In the genomic region with DNA sequence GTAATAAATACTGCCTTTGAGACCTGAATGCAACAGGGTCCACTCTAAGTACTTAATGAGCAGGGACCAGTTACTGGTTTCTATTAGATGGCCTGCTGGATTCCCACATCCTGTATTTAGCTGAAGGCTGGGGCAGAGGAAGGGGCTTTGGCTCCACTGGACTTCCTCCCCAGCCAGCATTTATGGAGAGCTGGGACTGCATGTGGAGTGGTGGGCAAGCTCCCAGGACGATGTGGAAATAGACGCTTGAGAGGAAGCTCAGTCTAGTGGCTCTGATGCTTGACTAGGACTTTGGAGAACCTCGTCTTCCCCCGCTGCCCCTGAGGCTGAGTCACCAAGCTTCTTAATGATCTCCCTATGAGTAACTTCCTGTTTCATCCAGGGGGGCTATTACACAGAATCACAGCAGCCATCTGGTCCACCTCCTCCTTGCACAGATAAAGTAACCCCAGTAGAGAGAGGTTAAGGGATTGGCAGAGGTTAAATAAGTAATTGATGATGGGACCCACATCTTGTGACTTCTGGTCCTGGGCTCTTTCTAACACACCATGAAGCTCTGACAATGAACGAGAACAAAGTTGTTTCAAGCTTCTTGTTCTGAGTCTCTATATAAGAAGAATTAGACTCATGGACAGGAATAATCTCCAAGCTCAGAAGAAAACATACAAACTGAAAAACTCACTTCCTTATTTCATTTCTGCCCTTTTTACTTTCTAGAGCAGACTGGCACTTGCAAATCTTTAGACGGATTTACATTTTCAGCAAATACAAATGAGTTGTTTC, we compare ENCODE assay signal across 8 cellular contexts.
DNase-seq lines count a peak whose midpoint lies in the region; ATAC-seq, FAIRE-seq and TF ChIP-seq lines count a peak whose summit lies in the region.

No MANE protein-coding gene starts in this region.

- peak; percentile 76 to 80 for ATAC-seq in activated CD4-positive, CD25-positive, alpha-beta regulatory T cell treated with anti-CD3 and anti-CD28 coated beads, Interleukin-2, amount 50 U/mL, for 24 hours
- peak; percentile 79 for ATAC-seq in GM21528 (IDR thresholded peaks at IDR 0.05; ENCODE audit: low FRiP score, unreplicated experiment)
- peak; percentile 17; the same call in 1 of the 2 replicates for ATAC-seq in WTC11
- peak; percentile 81 for ATAC-seq in Right ventricle myocardium inferior

- TF ChIP-seq CTCF in WTC11 (IDR thresholded peaks at IDR 0.05), result no peak
- TF ChIP-seq CTCF in D721Med (IDR thresholded peaks at IDR 0.05; ENCODE audit: insufficient read depth, missing control alignments), result no peak

- no peaks in the 10 kb centered on the region for H3K36me3 Mint-ChIP-seq in WTC11

- H3K27ac Mint-ChIP-seq in WTC11, result peak overlapping the region; percentile 33; the same call in 1 of the 2 replicates

- POLR2A ChIA-PET in WTC11 (lab: Charles Lee), result interaction anchor here (0.6 kb wide), 1 partner anchor 8 kb away, joined by 3 read pairs; no protein-coding TSS in a partner anchor

- peak overlapping the region in 14 of 21 experiments; percentile 8 to 78 (median 59) for H3K27ac ChIP-seq in skin epidermis

- H3K4me3 ChIP-seq in skin epidermis, result no peak overlapping the region

- H3K9me3 Mint-ChIP-seq in WTC11, result no peaks in the 10 kb centered on the region

- no peak overlapping the region for H3K4me3 Mint-ChIP-seq in WTC11

- H3K4me1 Mint-ChIP-seq in WTC11, result peaks cover 62% of the 10 kb centered on the region

- CTCF ChIA-PET in WTC11 (lab: Charles Lee), result no interaction called here

- H3K27me3 Mint-ChIP-seq in WTC11 (ENCODE audit: low read depth), result no peaks in the 10 kb centered on the region

- no peak for DNase-seq in activated CD4-positive, CD25-positive, alpha-beta regulatory T cell treated with anti-CD3 and anti-CD28 coated beads, Interleukin-2, amount 50 U/mL, for 72 hours
- DNase-seq in HS-5 (ENCODE audit: low read depth), result peak; percentile 71
- no peak for DNase-seq in WTC11 (ENCODE audit: low spot score)
- peak; percentile 88 for DNase-seq in Right ventricle myocardium inferior (ENCODE audit: missing footprints)
- no peak for DNase-seq in D721Med (ENCODE audit: insufficient read length, low spot score)

- intact Hi-C loops in Right ventricle myocardium inferior (cut with DNase I), result no loop called here

- no peak for FAIRE-seq in D721Med (lab: Jason Lieb, UNC)

TF ChIP-seq in WTC11, 78 proteins besides CTCF, POLR2A, EP300 and RAD21:
- TF ChIP-seq, protein P1, sequence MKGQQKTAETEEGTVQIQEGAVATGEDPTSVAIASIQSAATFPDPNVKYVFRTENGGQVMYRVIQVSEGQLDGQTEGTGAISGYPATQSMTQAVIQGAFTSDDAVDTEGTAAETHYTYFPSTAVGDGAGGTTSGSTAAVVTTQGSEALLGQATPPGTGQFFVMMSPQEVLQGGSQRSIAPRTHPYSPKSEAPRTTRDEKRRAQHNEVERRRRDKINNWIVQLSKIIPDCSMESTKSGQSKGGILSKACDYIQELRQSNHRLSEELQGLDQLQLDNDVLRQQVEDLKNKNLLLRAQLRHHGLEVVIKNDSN (CRISPR knock-in tag; IDR thresholded peaks at IDR 0.05), result no peak
- TF ChIP-seq, protein P2, sequence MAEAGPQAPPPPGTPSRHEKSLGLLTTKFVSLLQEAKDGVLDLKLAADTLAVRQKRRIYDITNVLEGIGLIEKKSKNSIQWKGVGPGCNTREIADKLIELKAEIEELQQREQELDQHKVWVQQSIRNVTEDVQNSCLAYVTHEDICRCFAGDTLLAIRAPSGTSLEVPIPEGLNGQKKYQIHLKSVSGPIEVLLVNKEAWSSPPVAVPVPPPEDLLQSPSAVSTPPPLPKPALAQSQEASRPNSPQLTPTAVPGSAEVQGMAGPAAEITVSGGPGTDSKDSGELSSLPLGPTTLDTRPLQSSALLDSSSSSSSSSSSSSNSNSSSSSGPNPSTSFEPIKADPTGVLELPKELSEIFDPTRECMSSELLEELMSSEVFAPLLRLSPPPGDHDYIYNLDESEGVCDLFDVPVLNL (CRISPR knock-in tag; IDR thresholded peaks at IDR 0.05; ENCODE audit: borderline replicate concordance, low read depth), result no peak
- TF ChIP-seq NR2C2 (CRISPR knock-in tag; IDR thresholded peaks at IDR 0.05) (no peak), RORB (CRISPR knock-in tag; IDR thresholded peaks at IDR 0.05) (no peak), ZNF219 (CRISPR knock-in tag; IDR thresholded peaks at IDR 0.05; ENCODE audit: borderline replicate concordance) (no peak), ZNF138 (CRISPR knock-in tag; conservative IDR thresholded peaks at IDR 0.05) (no peak), FOXK1 (CRISPR knock-in tag; IDR thresholded peaks at IDR 0.05) (no peak), EMX1 (CRISPR knock-in tag; IDR thresholded peaks at IDR 0.05) (no peak), MYBL2 (CRISPR knock-in tag; IDR thresholded peaks at IDR 0.05) (no peak), ATF1 (CRISPR knock-in tag; IDR thresholded peaks at IDR 0.05) (no peak), TP53 (CRISPR knock-in tag; IDR thresholded peaks at IDR 0.05) (no peak), CREM (CRISPR knock-in tag; IDR thresholded peaks at IDR 0.05) (no peak), ZBTB21 (CRISPR knock-in tag; IDR thresholded peaks at IDR 0.05; ENCODE audit: borderline replicate concordance) (no peak)
- TF ChIP-seq, protein P3, sequence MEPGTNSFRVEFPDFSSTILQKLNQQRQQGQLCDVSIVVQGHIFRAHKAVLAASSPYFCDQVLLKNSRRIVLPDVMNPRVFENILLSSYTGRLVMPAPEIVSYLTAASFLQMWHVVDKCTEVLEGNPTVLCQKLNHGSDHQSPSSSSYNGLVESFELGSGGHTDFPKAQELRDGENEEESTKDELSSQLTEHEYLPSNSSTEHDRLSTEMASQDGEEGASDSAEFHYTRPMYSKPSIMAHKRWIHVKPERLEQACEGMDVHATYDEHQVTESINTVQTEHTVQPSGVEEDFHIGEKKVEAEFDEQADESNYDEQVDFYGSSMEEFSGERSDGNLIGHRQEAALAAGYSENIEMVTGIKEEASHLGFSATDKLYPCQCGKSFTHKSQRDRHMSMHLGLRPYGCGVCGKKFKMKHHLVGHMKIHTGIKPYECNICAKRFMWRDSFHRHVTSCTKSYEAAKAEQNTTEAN (CRISPR knock-in tag; IDR thresholded peaks at IDR 0.05), result no peak
- TF ChIP-seq, protein P4, sequence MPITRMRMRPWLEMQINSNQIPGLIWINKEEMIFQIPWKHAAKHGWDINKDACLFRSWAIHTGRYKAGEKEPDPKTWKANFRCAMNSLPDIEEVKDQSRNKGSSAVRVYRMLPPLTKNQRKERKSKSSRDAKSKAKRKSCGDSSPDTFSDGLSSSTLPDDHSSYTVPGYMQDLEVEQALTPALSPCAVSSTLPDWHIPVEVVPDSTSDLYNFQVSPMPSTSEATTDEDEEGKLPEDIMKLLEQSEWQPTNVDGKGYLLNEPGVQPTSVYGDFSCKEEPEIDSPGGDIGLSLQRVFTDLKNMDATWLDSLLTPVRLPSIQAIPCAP (CRISPR knock-in tag; IDR thresholded peaks at IDR 0.05), result no peak
- TF ChIP-seq, protein P5, sequence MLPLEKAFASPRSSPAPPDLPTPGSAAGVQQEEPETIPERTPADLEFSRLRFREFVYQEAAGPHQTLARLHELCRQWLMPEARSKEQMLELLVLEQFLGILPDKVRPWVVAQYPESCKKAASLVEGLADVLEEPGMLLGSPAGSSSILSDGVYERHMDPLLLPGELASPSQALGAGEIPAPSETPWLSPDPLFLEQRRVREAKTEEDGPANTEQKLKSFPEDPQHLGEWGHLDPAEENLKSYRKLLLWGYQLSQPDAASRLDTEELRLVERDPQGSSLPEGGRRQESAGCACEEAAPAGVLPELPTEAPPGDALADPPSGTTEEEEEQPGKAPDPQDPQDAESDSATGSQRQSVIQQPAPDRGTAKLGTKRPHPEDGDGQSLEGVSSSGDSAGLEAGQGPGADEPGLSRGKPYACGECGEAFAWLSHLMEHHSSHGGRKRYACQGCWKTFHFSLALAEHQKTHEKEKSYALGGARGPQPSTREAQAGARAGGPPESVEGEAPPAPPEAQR (CRISPR knock-in tag; IDR thresholded peaks at IDR 0.05), result no peak

Comparison
In these comparisons a context has a peak if more than half of its experiments do, and no peak if none do; other contexts are left out.
1. ATAC-seq: peak in every context shown above with its lines; median percentile 81 in Right ventricle myocardium inferior; 79 in GM21528; 78 in activated CD4-positive, CD25-positive, alpha-beta regulatory T cell treated with anti-CD3 and anti-CD28 coated beads, Interleukin-2, amount 50 U/mL, for 24 hours; 17 in WTC11.
2. DNase-seq: peak in HS-5 (single experiment) and Right ventricle myocardium inferior (single experiment); none in activated CD4-positive, CD25-positive, alpha-beta regulatory T cell treated with anti-CD3 and anti-CD28 coated beads, Interleukin-2, amount 50 U/mL, for 72 hours (single experiment), WTC11 (single experiment) and D721Med (single experiment).